Comparison of ENCODE assay signal across 15 cellular contexts in the genomic region with DNA sequence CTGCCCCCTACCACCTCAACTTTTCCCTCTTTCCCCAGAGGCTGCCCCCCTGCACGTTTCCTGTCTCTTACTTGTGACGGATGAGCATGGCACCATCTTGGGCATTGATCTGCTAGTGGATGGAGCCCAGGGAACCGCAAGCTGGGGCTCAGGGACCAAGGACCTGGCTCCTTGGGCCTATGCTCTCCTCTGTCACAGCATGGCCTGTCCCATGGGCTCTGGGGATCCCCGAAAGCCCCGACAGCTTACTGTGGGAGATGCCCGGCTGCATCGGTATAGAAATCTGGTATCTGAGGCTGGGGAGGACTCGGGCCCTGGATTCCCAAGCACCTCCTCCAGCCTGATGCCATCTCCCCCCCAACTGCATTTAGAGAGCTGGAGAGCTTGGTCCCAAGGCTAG. TPM values are rescaled to one million over a fixed set of nuclear protein-coding genes. Genes with fewer than 3 reads are reported as not detected.
DNase-seq lines count a peak whose midpoint lies in the region; ATAC-seq and TF ChIP-seq lines count a peak whose summit lies in the region.
"Had no signal": no experiment of that assay in that cellular context is flagged by ENCODE, and none has a peak within 500 bp of the region (broad histone marks: within the 10 kb centered on the region; RNA-seq: fewer than 3 reads in every experiment).

No MANE protein-coding gene starts in this region.

- peaks cover 91% of the 10 kb centered on the region for H3K27me3 Mint-ChIP-seq in activated naive CD4-positive, alpha-beta T cell treated with anti-CD3 and anti-CD28 coated beads, Interleukin-2, amount 10 ng/mL, durations not matched to agents 7 days and 5 days
- peaks cover 28% of the 10 kb centered on the region for H3K27me3 Mint-ChIP-seq in activated T-helper 1 cell treated with anti-CD3 and anti-CD28 coated beads, Interleukin-12 subunit alpha, Interleukin-12 subunit beta, Interleukin-2, Interleukin-4 antibody, amounts not matched to agents 30 ng/mL and 10 ng/mL and 1 ng/mL, durations not matched to agents 14 hours and 24 hours and 36 hours (ENCODE audit: insufficient read depth)
- H3K27me3 Mint-ChIP-seq in naive B cell: peaks cover 14 to 53% (median 42%) of the 10 kb centered on the region in 3 donors
- peaks cover 75% of the 10 kb centered on the region for H3K27me3 Mint-ChIP-seq in progenitor cell of endocrine pancreas

- CTCF ChIA-PET in activated naive CD4-positive, alpha-beta T cell treated with anti-CD3 and anti-CD28 coated beads, Interleukin-2, amount 10 ng/mL, durations not matched to agents 7 days and 5 days (lab: Charles Lee): no interaction called here

- DNase-seq in activated naive CD4-positive, alpha-beta T cell treated with anti-CD3 and anti-CD28 coated beads, Interleukin-2, amount 10 ng/mL, durations not matched to agents 7 days and 5 days: no peak
- no peak for DNase-seq in activated naive CD4-positive, alpha-beta T cell treated with Interleukin-2 at 50 U/mL for 16 hours
- DNase-seq in activated T-helper 1 cell treated with anti-CD3 and anti-CD28 coated beads, Interleukin-12 subunit alpha, Interleukin-12 subunit beta, Interleukin-2, Interleukin-4 antibody, amounts not matched to agents 30 ng/mL and 10 ng/mL and 1 ng/mL, durations not matched to agents 14 hours and 24 hours and 36 hours (ENCODE audit: low spot score): no peak
- DNase-seq in naive B cell (no peak), progenitor cell of endocrine pancreas (ENCODE audit: low spot score, unreplicated experiment) (no peak), H4 (ENCODE audit: low spot score) (no peak)
- no peak for DNase-seq in stimulated activated CD4-positive, alpha-beta T cell treated with anti-CD3 and anti-CD28 coated beads, Interleukin-1b, Interleukin-23, amount 100 ng/mL, for 48 hours
- DNase-seq: AML-193, NCI-H1105 treated with DMSO at 0.1 percent for 48 hours, NCI-H187 treated with DMSO at 0.1 percent for 48 hours, NCI-H2171 treated with DMSO at 0.1 percent for 48 hours, NCI-H82, SHP77 had no signal

- no peaks in the 10 kb centered on the region for H3K36me3 Mint-ChIP-seq in activated naive CD4-positive, alpha-beta T cell treated with anti-CD3 and anti-CD28 coated beads, Interleukin-2, amount 10 ng/mL, durations not matched to agents 7 days and 5 days
- peaks cover 1% of the 10 kb centered on the region for H3K36me3 Mint-ChIP-seq in activated T-helper 1 cell treated with anti-CD3 and anti-CD28 coated beads, Interleukin-12 subunit alpha, Interleukin-12 subunit beta, Interleukin-2, Interleukin-4 antibody, amounts not matched to agents 30 ng/mL and 10 ng/mL and 1 ng/mL, durations not matched to agents 14 hours and 24 hours and 36 hours (ENCODE audit: low read depth)
- H3K36me3 Mint-ChIP-seq in naive B cell (no peaks in the 10 kb centered on the region), progenitor cell of endocrine pancreas (ENCODE audit: insufficient read depth) (no peaks in the 10 kb centered on the region)

- peaks cover 20% of the 10 kb centered on the region for H3K4me1 Mint-ChIP-seq in activated naive CD4-positive, alpha-beta T cell treated with anti-CD3 and anti-CD28 coated beads, Interleukin-2, amount 10 ng/mL, durations not matched to agents 7 days and 5 days
- peaks cover 10% of the 10 kb centered on the region for H3K4me1 Mint-ChIP-seq in activated T-helper 1 cell treated with anti-CD3 and anti-CD28 coated beads, Interleukin-12 subunit alpha, Interleukin-12 subunit beta, Interleukin-2, Interleukin-4 antibody, amounts not matched to agents 30 ng/mL and 10 ng/mL and 1 ng/mL, durations not matched to agents 14 hours and 24 hours and 36 hours (ENCODE audit: low read depth)
- H3K4me1 Mint-ChIP-seq in naive B cell: peaks cover 24 to 33% (median 28%) of the 10 kb centered on the region in 3 donors
- H3K4me1 Mint-ChIP-seq in progenitor cell of endocrine pancreas (ENCODE audit: low read depth): peaks cover 10% of the 10 kb centered on the region

- TF ChIP-seq CTCF in progenitor cell of endocrine pancreas (IDR thresholded peaks at IDR 0.05; ENCODE audit: unreplicated experiment): no peak

- no peak overlapping the region for H3K27ac Mint-ChIP-seq in activated naive CD4-positive, alpha-beta T cell treated with anti-CD3 and anti-CD28 coated beads, Interleukin-2, amount 10 ng/mL, durations not matched to agents 7 days and 5 days
- no peak overlapping the region for H3K27ac Mint-ChIP-seq in activated T-helper 1 cell treated with anti-CD3 and anti-CD28 coated beads, Interleukin-12 subunit alpha, Interleukin-12 subunit beta, Interleukin-2, Interleukin-4 antibody, amounts not matched to agents 30 ng/mL and 10 ng/mL and 1 ng/mL, durations not matched to agents 14 hours and 24 hours and 36 hours
- H3K27ac Mint-ChIP-seq in naive B cell (peak overlapping the region in 4 of 6 donors; percentile 26 to 88 (median 53)), progenitor cell of endocrine pancreas (no peak overlapping the region)

- H3K9me3 Mint-ChIP-seq in activated naive CD4-positive, alpha-beta T cell treated with anti-CD3 and anti-CD28 coated beads, Interleukin-2, amount 10 ng/mL, durations not matched to agents 7 days and 5 days: no peaks in the 10 kb centered on the region
- no peaks in the 10 kb centered on the region for H3K9me3 Mint-ChIP-seq in activated T-helper 1 cell treated with anti-CD3 and anti-CD28 coated beads, Interleukin-12 subunit alpha, Interleukin-12 subunit beta, Interleukin-2, Interleukin-4 antibody, amounts not matched to agents 30 ng/mL and 10 ng/mL and 1 ng/mL, durations not matched to agents 14 hours and 24 hours and 36 hours
- no peaks in the 10 kb centered on the region for H3K9me3 Mint-ChIP-seq in naive B cell
- no peaks in the 10 kb centered on the region for H3K9me3 Mint-ChIP-seq in progenitor cell of endocrine pancreas (ENCODE audit: low read depth)

- intact Hi-C loops in activated T-helper 1 cell treated with anti-CD3 and anti-CD28 coated beads, Interleukin-12 subunit alpha, Interleukin-12 subunit beta, Interleukin-2, Interleukin-4 antibody, amounts not matched to agents 30 ng/mL and 10 ng/mL and 1 ng/mL, durations not matched to agents 14 hours and 24 hours and 36 hours (cut with micrococcal nuclease): no loop called here

- ATAC-seq in naive B cell (ENCODE audit: low read depth in 2 of 2): no peak
- no peak for ATAC-seq in HG02642 (IDR thresholded peaks at IDR 0.05; ENCODE audit: poor library complexity, unreplicated experiment)

- peak overlapping the region; percentile 8 for H3K4me3 Mint-ChIP-seq in activated naive CD4-positive, alpha-beta T cell treated with anti-CD3 and anti-CD28 coated beads, Interleukin-2, amount 10 ng/mL, durations not matched to agents 7 days and 5 days
- H3K4me3 Mint-ChIP-seq in activated T-helper 1 cell treated with anti-CD3 and anti-CD28 coated beads, Interleukin-12 subunit alpha, Interleukin-12 subunit beta, Interleukin-2, Interleukin-4 antibody, amounts not matched to agents 30 ng/mL and 10 ng/mL and 1 ng/mL, durations not matched to agents 14 hours and 24 hours and 36 hours: peak overlapping the region; percentile 56
- H3K4me3 Mint-ChIP-seq in naive B cell (peak overlapping the region in 6 of 8 donors; percentile 9 to 81 (median 66)), progenitor cell of endocrine pancreas (ENCODE audit: low read depth) (peak overlapping the region; percentile 16)

RNA-seq across cellular contexts. Expression of a gene that starts 1.8 kb away (rescaled TPM):
- 3.7 and 7.0 TPM in 2 replicates for total RNA-seq in activated T-helper 1 cell treated with anti-CD3 and anti-CD28 coated beads, Interleukin-12 subunit alpha, Interleukin-12 subunit beta, Interleukin-2, Interleukin-4 antibody, amounts not matched to agents 30 ng/mL and 10 ng/mL and 1 ng/mL, durations not matched to agents 14 hours and 24 hours and 36 hours
- 10 to 100 TPM; 12.2 to 19.8 (median 18.4) TPM for polyA plus RNA-seq in naive B cell (ENCODE audit: low read depth in 6 of 6)
- total RNA-seq in progenitor cell of endocrine pancreas: 4.0 and 4.3 TPM in 2 replicates
- 1.5 and 7.3 TPM in 2 replicates for total RNA-seq in H4 (2014; rRNA removed; shearing (Covaris generic))

RNA-seq across cellular contexts. Expression of a gene that starts 1.9 kb away (rescaled TPM):
- 0.18 TPM in 1 of 2 replicates, not detected in the other for total RNA-seq in activated T-helper 1 cell treated with anti-CD3 and anti-CD28 coated beads, Interleukin-12 subunit alpha, Interleukin-12 subunit beta, Interleukin-2, Interleukin-4 antibody, amounts not matched to agents 30 ng/mL and 10 ng/mL and 1 ng/mL, durations not matched to agents 14 hours and 24 hours and 36 hours
- polyA plus RNA-seq in naive B cell (ENCODE audit: low read depth in 6 of 6): under 1 TPM in 1 of 6 donors, not detected in 5; 0.40 TPM
- 0.18 and 0.22 TPM in 2 replicates for total RNA-seq in progenitor cell of endocrine pancreas
- not detected in 2 replicates for total RNA-seq in H4 (2014; rRNA removed; shearing (Covaris generic))

RNA-seq across cellular contexts. Expression of a gene that starts 10.3 kb away (rescaled TPM):
- 21.9 and 23.7 TPM in 2 replicates for total RNA-seq in activated T-helper 1 cell treated with anti-CD3 and anti-CD28 coated beads, Interleukin-12 subunit alpha, Interleukin-12 subunit beta, Interleukin-2, Interleukin-4 antibody, amounts not matched to agents 30 ng/mL and 10 ng/mL and 1 ng/mL, durations not matched to agents 14 hours and 24 hours and 36 hours
- polyA plus RNA-seq in naive B cell (ENCODE audit: low read depth in 6 of 6): 10 to 100 TPM; 20.1 to 63.4 (median 48.3) TPM
- total RNA-seq in progenitor cell of endocrine pancreas: 19.6 and 22.4 TPM in 2 replicates
- 15.8 and 24.0 TPM in 2 replicates for total RNA-seq in H4 (2014; rRNA removed; shearing (Covaris generic))

RNA-seq across cellular contexts. Expression of a gene that starts 30.1 kb away (rescaled TPM):
- not detected in 2 replicates for total RNA-seq in activated T-helper 1 cell treated with anti-CD3 and anti-CD28 coated beads, Interleukin-12 subunit alpha, Interleukin-12 subunit beta, Interleukin-2, Interleukin-4 antibody, amounts not matched to agents 30 ng/mL and 10 ng/mL and 1 ng/mL, durations not matched to agents 14 hours and 24 hours and 36 hours
- polyA plus RNA-seq in naive B cell (ENCODE audit: low read depth in 6 of 6): not detected
- 0.44 and 0.57 TPM in 2 replicates for total RNA-seq in progenitor cell of endocrine pancreas
- total RNA-seq in H4 (2014; rRNA removed; shearing (Covaris generic)): not detected in 2 replicates
- total RNA-seq: NCI-H460 had no signal

RNA-seq across cellular contexts. Expression of a gene that starts 31.1 kb away (rescaled TPM):
- total RNA-seq in activated T-helper 1 cell treated with anti-CD3 and anti-CD28 coated beads, Interleukin-12 subunit alpha, Interleukin-12 subunit beta, Interleukin-2, Interleukin-4 antibody, amounts not matched to agents 30 ng/mL and 10 ng/mL and 1 ng/mL, durations not matched to agents 14 hours and 24 hours and 36 hours: 202 and 204 TPM in 2 replicates
- 10 to 100 TPM; 12.1 to 23.7 (median 14.9) TPM for polyA plus RNA-seq in naive B cell (ENCODE audit: low read depth in 6 of 6)
- total RNA-seq in progenitor cell of endocrine pancreas: 52.6 and 53.8 TPM in 2 replicates
- 2.4 and 4.1 TPM in 2 replicates for total RNA-seq in H4 (2014; rRNA removed; shearing (Covaris generic))

Comparison
In these comparisons a context has a peak if more than half of its experiments do, and no peak if none do; other contexts are left out.
1. H3K27ac Mint-ChIP-seq: peak in naive B cell (4 of 6); none in activated naive CD4-positive, alpha-beta T cell treated with anti-CD3 and anti-CD28 coated beads, Interleukin-2, amount 10 ng/mL, durations not matched to agents 7 days and 5 days (single experiment), activated T-helper 1 cell treated with anti-CD3 and anti-CD28 coated beads, Interleukin-12 subunit alpha, Interleukin-12 subunit beta, Interleukin-2, Interleukin-4 antibody, amounts not matched to agents 30 ng/mL and 10 ng/mL and 1 ng/mL, durations not matched to agents 14 hours and 24 hours and 36 hours (single experiment) and progenitor cell of endocrine pancreas (single experiment).
2. H3K4me3 Mint-ChIP-seq: peak in every context shown above with its lines; median percentile 66 in naive B cell; 56 in activated T-helper 1 cell treated with anti-CD3 and anti-CD28 coated beads, Interleukin-12 subunit alpha, Interleukin-12 subunit beta, Interleukin-2, Interleukin-4 antibody, amounts not matched to agents 30 ng/mL and 10 ng/mL and 1 ng/mL, durations not matched to agents 14 hours and 24 hours and 36 hours; 16 in progenitor cell of endocrine pancreas; 8 in activated naive CD4-positive, alpha-beta T cell treated with anti-CD3 and anti-CD28 coated beads, Interleukin-2, amount 10 ng/mL, durations not matched to agents 7 days and 5 days.